Comparison of ENCODE assay signal across 1 cellular context in genomic region chr9:133878402-133878801, GRCh38.
TF ChIP-seq lines count a peak whose summit lies in the region.

No MANE protein-coding gene starts in this region.

TF ChIP-seq in H1, 55 proteins besides CTCF, POLR2A, EP300 and RAD21:
- TF ChIP-seq RFX5 (IDR thresholded peaks at IDR 0.05; ENCODE audit: borderline replicate concordance, low read depth, low read length) (no peak), YY1 (IDR thresholded peaks at IDR 0.05; ENCODE audit: low read depth, low read length) (no peak), POU5F1 (IDR thresholded peaks at IDR 0.05; ENCODE audit: low read depth, low read length) (no peak), EGR1 (IDR thresholded peaks at IDR 0.05; ENCODE audit: borderline replicate concordance, low read depth, low read length) (no peak), SP2 (IDR thresholded peaks at IDR 0.05; ENCODE audit: low read length) (no peak), TAF1 (IDR thresholded peaks at IDR 0.05; ENCODE audit: low read depth, low read length) (no peak), SRF (IDR thresholded peaks at IDR 0.05; ENCODE audit: low read depth, low read length) (no peak), RBBP5 (IDR thresholded peaks at IDR 0.05; ENCODE audit: borderline replicate concordance, low read depth, low read length) (no peak), USF2 (IDR thresholded peaks at IDR 0.05; ENCODE audit: low read length) (no peak)
- TF ChIP-seq, protein P1, sequence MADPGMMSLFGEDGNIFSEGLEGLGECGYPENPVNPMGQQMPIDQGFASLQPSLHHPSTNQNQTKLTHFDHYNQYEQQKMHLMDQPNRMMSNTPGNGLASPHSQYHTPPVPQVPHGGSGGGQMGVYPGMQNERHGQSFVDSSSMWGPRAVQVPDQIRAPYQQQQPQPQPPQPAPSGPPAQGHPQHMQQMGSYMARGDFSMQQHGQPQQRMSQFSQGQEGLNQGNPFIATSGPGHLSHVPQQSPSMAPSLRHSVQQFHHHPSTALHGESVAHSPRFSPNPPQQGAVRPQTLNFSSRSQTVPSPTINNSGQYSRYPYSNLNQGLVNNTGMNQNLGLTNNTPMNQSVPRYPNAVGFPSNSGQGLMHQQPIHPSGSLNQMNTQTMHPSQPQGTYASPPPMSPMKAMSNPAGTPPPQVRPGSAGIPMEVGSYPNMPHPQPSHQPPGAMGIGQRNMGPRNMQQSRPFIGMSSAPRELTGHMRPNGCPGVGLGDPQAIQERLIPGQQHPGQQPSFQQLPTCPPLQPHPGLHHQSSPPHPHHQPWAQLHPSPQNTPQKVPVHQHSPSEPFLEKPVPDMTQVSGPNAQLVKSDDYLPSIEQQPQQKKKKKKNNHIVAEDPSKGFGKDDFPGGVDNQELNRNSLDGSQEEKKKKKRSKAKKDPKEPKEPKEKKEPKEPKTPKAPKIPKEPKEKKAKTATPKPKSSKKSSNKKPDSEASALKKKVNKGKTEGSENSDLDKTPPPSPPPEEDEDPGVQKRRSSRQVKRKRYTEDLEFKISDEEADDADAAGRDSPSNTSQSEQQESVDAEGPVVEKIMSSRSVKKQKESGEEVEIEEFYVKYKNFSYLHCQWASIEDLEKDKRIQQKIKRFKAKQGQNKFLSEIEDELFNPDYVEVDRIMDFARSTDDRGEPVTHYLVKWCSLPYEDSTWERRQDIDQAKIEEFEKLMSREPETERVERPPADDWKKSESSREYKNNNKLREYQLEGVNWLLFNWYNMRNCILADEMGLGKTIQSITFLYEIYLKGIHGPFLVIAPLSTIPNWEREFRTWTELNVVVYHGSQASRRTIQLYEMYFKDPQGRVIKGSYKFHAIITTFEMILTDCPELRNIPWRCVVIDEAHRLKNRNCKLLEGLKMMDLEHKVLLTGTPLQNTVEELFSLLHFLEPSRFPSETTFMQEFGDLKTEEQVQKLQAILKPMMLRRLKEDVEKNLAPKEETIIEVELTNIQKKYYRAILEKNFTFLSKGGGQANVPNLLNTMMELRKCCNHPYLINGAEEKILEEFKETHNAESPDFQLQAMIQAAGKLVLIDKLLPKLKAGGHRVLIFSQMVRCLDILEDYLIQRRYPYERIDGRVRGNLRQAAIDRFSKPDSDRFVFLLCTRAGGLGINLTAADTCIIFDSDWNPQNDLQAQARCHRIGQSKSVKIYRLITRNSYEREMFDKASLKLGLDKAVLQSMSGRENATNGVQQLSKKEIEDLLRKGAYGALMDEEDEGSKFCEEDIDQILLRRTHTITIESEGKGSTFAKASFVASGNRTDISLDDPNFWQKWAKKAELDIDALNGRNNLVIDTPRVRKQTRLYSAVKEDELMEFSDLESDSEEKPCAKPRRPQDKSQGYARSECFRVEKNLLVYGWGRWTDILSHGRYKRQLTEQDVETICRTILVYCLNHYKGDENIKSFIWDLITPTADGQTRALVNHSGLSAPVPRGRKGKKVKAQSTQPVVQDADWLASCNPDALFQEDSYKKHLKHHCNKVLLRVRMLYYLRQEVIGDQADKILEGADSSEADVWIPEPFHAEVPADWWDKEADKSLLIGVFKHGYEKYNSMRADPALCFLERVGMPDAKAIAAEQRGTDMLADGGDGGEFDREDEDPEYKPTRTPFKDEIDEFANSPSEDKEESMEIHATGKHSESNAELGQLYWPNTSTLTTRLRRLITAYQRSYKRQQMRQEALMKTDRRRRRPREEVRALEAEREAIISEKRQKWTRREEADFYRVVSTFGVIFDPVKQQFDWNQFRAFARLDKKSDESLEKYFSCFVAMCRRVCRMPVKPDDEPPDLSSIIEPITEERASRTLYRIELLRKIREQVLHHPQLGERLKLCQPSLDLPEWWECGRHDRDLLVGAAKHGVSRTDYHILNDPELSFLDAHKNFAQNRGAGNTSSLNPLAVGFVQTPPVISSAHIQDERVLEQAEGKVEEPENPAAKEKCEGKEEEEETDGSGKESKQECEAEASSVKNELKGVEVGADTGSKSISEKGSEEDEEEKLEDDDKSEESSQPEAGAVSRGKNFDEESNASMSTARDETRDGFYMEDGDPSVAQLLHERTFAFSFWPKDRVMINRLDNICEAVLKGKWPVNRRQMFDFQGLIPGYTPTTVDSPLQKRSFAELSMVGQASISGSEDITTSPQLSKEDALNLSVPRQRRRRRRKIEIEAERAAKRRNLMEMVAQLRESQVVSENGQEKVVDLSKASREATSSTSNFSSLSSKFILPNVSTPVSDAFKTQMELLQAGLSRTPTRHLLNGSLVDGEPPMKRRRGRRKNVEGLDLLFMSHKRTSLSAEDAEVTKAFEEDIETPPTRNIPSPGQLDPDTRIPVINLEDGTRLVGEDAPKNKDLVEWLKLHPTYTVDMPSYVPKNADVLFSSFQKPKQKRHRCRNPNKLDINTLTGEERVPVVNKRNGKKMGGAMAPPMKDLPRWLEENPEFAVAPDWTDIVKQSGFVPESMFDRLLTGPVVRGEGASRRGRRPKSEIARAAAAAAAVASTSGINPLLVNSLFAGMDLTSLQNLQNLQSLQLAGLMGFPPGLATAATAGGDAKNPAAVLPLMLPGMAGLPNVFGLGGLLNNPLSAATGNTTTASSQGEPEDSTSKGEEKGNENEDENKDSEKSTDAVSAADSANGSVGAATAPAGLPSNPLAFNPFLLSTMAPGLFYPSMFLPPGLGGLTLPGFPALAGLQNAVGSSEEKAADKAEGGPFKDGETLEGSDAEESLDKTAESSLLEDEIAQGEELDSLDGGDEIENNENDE (IDR thresholded peaks at IDR 0.05; ENCODE audit: insufficient replicate concordance, low read length) = no peak
- TF ChIP-seq, protein P2, sequence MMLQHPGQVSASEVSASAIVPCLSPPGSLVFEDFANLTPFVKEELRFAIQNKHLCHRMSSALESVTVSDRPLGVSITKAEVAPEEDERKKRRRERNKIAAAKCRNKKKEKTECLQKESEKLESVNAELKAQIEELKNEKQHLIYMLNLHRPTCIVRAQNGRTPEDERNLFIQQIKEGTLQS (IDR thresholded peaks at IDR 0.05; ENCODE audit: insufficient read depth, low read depth, low read length) = no peak
